In the genomic region with DNA sequence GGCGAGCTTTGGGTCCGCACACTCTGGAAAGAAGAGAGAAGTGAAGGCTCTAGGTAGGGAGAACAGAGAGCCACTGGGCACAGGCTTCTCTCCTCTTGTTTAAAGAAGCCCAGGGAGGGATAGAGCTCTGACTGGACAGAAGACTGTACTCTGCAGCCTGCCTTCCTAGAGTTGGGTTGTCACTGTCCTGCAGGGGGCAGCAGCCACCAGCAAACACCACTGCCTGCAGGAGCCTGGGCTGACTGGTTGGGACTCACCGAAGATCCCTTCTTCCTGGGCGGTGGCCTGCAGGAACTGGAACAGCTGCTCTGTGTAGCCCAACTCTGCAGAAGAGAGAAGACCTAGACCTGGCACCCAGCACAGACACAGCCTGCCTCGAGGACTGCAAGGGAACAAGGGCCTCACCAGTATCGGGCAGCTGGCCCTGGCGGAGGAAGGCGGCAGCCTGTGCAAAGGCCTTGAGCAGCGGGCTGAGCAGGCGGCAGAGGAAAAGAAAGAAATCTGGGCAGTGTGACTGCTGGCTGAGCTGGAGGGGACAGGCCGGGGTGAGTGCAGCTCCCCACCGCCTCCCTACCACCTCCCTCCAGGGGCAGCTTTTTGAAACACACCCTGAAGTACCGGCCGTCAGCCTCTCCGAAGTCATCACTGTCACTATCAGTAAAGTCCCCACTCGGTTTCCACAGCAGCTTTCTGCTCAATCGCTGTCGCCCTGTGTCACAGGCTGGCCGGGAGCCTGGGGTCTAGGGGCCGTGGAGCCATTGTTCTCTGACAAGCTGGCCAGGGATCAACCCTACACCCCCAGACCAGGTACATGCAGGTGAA, we compare ENCODE assay signal across 8 cellular contexts. TPM values are rescaled to one million over a fixed set of nuclear protein-coding genes. Genes with fewer than 3 reads are reported as not detected.
A peak's percentile ranks its signal among the peaks of the same experiment; 100 is the strongest.
DNase-seq lines count a peak whose midpoint lies in the region; ATAC-seq, FAIRE-seq and TF ChIP-seq lines count a peak whose summit lies in the region.
"Not testable (repeated sequence)": the region's sequence is repeated elsewhere in the genome, so short reads cannot be mapped to it uniquely, and the experiment has no call there.

No MANE protein-coding gene starts in this region.

- POLR2A ChIA-PET in PC-9 (lab: Charles Lee; ENCODE audit: unreplicated experiment) = not testable (repeated sequence)

- peak; percentile 84 for TF ChIP-seq CTCF in GM12873 (IDR thresholded peaks at IDR 0.05; ENCODE audit: insufficient read depth, low read depth, low read length, missing control alignments)
- peak; percentile 95 for TF ChIP-seq CTCF in PC-9 (conservative IDR thresholded peaks at IDR 0.05)

- not testable (repeated sequence) for H3K9me3 ChIP-seq in PC-9 (ENCODE audit: insufficient read depth, low read depth); small intestine (ENCODE audit: control insufficient read depth, low read depth)

- DNase-seq in PC-9 = peak; percentile 74 to 88
- peak; percentile 33 for DNase-seq in activated T-cell treated with anti-CD3 and anti-CD28 coated beads for 4 hours
- DNase-seq in ecto neural progenitor cell (ENCODE audit: low spot score) = peak; percentile 89
- DNase-seq in left colon = peak; percentile 84 to 90
- DNase-seq in small intestine = peak; percentile 82
- peak; percentile 92 for DNase-seq in ureter (ENCODE audit: low spot score)

- not testable (repeated sequence) for FAIRE-seq in small intestine (lab: Jason Lieb, UNC)

- 64 to 67% (median 67%) methylated on average over 13 to 16 of the region's 20 CpGs for WGBS in small intestine, 3 donors

- not testable (repeated sequence) for BruUV-seq in PC-9 (replicated peaks; lab: Mats Ljungman, UMichigan)

- H3K4me1 ChIP-seq in PC-9 (replicated peaks; ENCODE audit: insufficient read depth); small intestine (ENCODE audit: control insufficient read depth in 2 of 2, insufficient read depth in 1 of 2, low read depth in 1 of 2, low read length in 1 of 2): not testable (repeated sequence)

- not testable (repeated sequence) for H3K36me3 ChIP-seq in PC-9 (ENCODE audit: low read depth); small intestine (ENCODE audit: control insufficient read depth in 2 of 2, insufficient read depth in 2 of 2, low read length in 2 of 2)

- H4K20me1 ChIP-seq in PC-9 (ENCODE audit: insufficient read depth) = not testable (repeated sequence)

- not testable (repeated sequence) for H3K27me3 ChIP-seq in PC-9 (ENCODE audit: insufficient read depth, low read depth); small intestine (ENCODE audit: control insufficient read depth in 2 of 2, insufficient read depth in 2 of 2, low read length in 2 of 2)

- not testable (repeated sequence) for H3K27ac ChIP-seq in PC-9; small intestine (ENCODE audit: low read depth in 1 of 2, low read length in 1 of 2)

- intact Hi-C loops in PC-9 (cut with micrococcal nuclease; ENCODE audit: unreplicated experiment); left colon (cut with DNase I, micrococcal nuclease): not testable (repeated sequence)

- H3K4me3 ChIP-seq in PC-9; small intestine (ENCODE audit: low read depth in 1 of 2, low read length in 2 of 2): not testable (repeated sequence)

- not testable (repeated sequence) for H3K4me2 ChIP-seq in PC-9

- ATAC-seq in HG02870 (IDR thresholded peaks at IDR 0.05; ENCODE audit: unreplicated experiment) (peak; percentile 81), left colon (peak; percentile 91)

- CTCF ChIA-PET in PC-9 (lab: Charles Lee) = interaction anchor here (0.5 to 2.2 kb wide), 5 partner anchors 94 to 385 kb away, joined by 3 to 9 read pairs (median 4); no protein-coding TSS in a partner anchor

- H3K9me2 ChIP-seq in PC-9 (ENCODE audit: insufficient read depth) = not testable (repeated sequence)

- not testable (repeated sequence) for H3F3A ChIP-seq in PC-9 (ENCODE audit: insufficient read depth, low read depth)

- H3K79me2 ChIP-seq in PC-9 (ENCODE audit: low read depth) = not testable (repeated sequence)

- not testable (repeated sequence) for H2AFZ ChIP-seq in PC-9

RNA-seq across cellular contexts. Expression of gene GPAT2, which starts 11.8 kb away (rescaled TPM):
- total RNA-seq in PC-9 (2021) (9.1 and 11.0 TPM in 2 replicates), left colon (1 to 10 TPM; 3.0 to 5.3 TPM), ureter (6.7 TPM)
- polyA plus RNA-seq in small intestine = 1 to 10 TPM in 1 of 3 donors, under 1 TPM in 1, not detected in 1; 0.22 to 6.5 TPM

RNA-seq across cellular contexts. Expression of gene ANKRD36C, which starts 31.3 kb away (rescaled TPM):
- total RNA-seq in PC-9 (2021) = 25.8 and 28.3 TPM in 2 replicates
- total RNA-seq in left colon = 10 to 100 TPM; 28.6 to 31.4 TPM
- 1 to 10 TPM in 1 of 3 donors, under 1 TPM in 1, not detected in 1; 0.27 to 2.8 TPM for polyA plus RNA-seq in small intestine
- 35.7 TPM for total RNA-seq in ureter

Comparison
In these comparisons a context has a peak if more than half of its experiments do, and no peak if none do; other contexts are left out.
1. DNase-seq: peak in every context shown above with its lines; median percentile 92 in ureter; 89 in ecto neural progenitor cell; 87 in left colon; 82 in small intestine; 81 in PC-9; 33 in activated T-cell treated with anti-CD3 and anti-CD28 coated beads for 4 hours.